25 cellular contexts compared by ENCODE assay signal in genomic region chr13:67996101-67996500, GRCh38.
"Had no signal": no experiment of that assay in that cellular context is flagged by ENCODE, and none has a peak within 500 bp of the region (broad histone marks: within the 10 kb centered on the region; RNA-seq: fewer than 3 reads in every experiment).

No MANE protein-coding gene starts in this region.

- H3K27me3 Mint-ChIP-seq: naive B cell; stimulated activated naive CD8-positive, alpha-beta T cell treated with anti-CD3 and anti-CD28 coated beads, Interleukin-15, Interleukin-2, amounts not matched to agents 100 ng/mL and 50 ng/mL, for 24 hours had no signal

- H3K4me1 ChIP-seq: heart right ventricle, left lung, lower lobe of right lung, pancreas, prostate gland, suprapubic skin, tibial artery, uterus had no signal

- H3K27ac Mint-ChIP-seq: naive B cell; natural killer cell; stimulated activated effector memory CD8-positive, alpha-beta T cell treated with anti-CD3 and anti-CD28 coated beads, Interleukin-12 subunit alpha, Interleukin-12 subunit beta, amount 100 ng/mL, for 72 hours; stimulated activated naive CD8-positive, alpha-beta T cell treated with anti-CD3 and anti-CD28 coated beads, Interleukin-15, Interleukin-2, amounts not matched to agents 100 ng/mL and 50 ng/mL, for 24 hours had no signal

- H3K36me3 Mint-ChIP-seq: naive B cell; stimulated activated effector memory CD8-positive, alpha-beta T cell treated with anti-CD3 and anti-CD28 coated beads, Interleukin-12 subunit alpha, Interleukin-12 subunit beta, amount 100 ng/mL, for 72 hours had no signal

- H3K4me3 Mint-ChIP-seq: naive B cell; natural killer cell; stimulated activated effector memory CD8-positive, alpha-beta T cell treated with anti-CD3 and anti-CD28 coated beads, Interleukin-12 subunit alpha, Interleukin-12 subunit beta, amount 100 ng/mL, for 72 hours; stimulated activated naive CD8-positive, alpha-beta T cell treated with anti-CD3 and anti-CD28 coated beads, Interleukin-15, Interleukin-2, amounts not matched to agents 100 ng/mL and 50 ng/mL, for 24 hours had no signal

- H3K27me3 ChIP-seq: heart right ventricle, left lung, pancreas, suprapubic skin, tibial artery, uterus had no signal

- ATAC-seq: heart right ventricle; left colon; left lung; lower lobe of right lung; natural killer cell; pancreas; right cardiac atrium; sciatic nerve; stimulated activated effector memory CD8-positive, alpha-beta T cell treated with anti-CD3 and anti-CD28 coated beads, Interleukin-12 subunit alpha, Interleukin-12 subunit beta, amount 100 ng/mL, for 72 hours had no signal

- DNase-seq: heart right ventricle; hippocampal formation; left colon; lower lobe of right lung; mammary epithelial cell; mesenchymal stem cell; naive B cell; natural killer cell; nucleus accumbens; retina; right cardiac atrium; stimulated activated CD4-positive, alpha-beta T cell treated with anti-CD3 and anti-CD28 coated beads, Interleukin-4, amount 100 ng/mL, for 24 hours; stimulated activated naive CD4-positive, alpha-beta T cell; trophoblast cell; uterus had no signal

- H3K27ac ChIP-seq: heart right ventricle, left lung, lower lobe of right lung, pancreas, prostate gland, skin epidermis, suprapubic skin, thoracic aorta, tibial artery, uterus had no signal

- H3K9me3 ChIP-seq: lower lobe of right lung, pancreas, prostate gland, suprapubic skin, thoracic aorta, tibial artery, uterus had no signal

- H3K4me1 Mint-ChIP-seq: naive B cell; natural killer cell; stimulated activated effector memory CD8-positive, alpha-beta T cell treated with anti-CD3 and anti-CD28 coated beads, Interleukin-12 subunit alpha, Interleukin-12 subunit beta, amount 100 ng/mL, for 72 hours had no signal

- H3K36me3 ChIP-seq: heart right ventricle, left lung, lower lobe of right lung, pancreas, prostate gland, suprapubic skin, thoracic aorta, tibial artery, uterus had no signal

- H3K4me3 ChIP-seq: heart right ventricle, left lung, lower lobe of right lung, pancreas, prostate gland, skin epidermis, suprapubic skin, thoracic aorta, tibial artery, uterus had no signal
